ENCODE assay signal across 8 cellular contexts in genomic region chr11:15816270-15816871, GRCh38.
DNase-seq lines count a peak whose midpoint lies in the region; ATAC-seq, FAIRE-seq and TF ChIP-seq lines count a peak whose summit lies in the region.

No MANE protein-coding gene starts in this region.

- no peaks in the 10 kb centered on the region for H3K79me2 ChIP-seq in GM12878 (ENCODE audit: control insufficient read depth, insufficient read depth, low read length)

- intact Hi-C loops in GM12878 (cut with micrococcal nuclease; ENCODE audit: unreplicated experiment), result loop anchor here (5.0 kb wide), 1 partner anchor 489 kb away; no protein-coding TSS in a partner anchor
- intact Hi-C loops in CD4-positive, alpha-beta T cell (cut with DNase I, micrococcal nuclease), result no loop called here

- TF ChIP-seq POLR2A in GM12878 (IDR thresholded peaks at IDR 0.05; ENCODE audit: low read depth, low read length), result no peak

- in situ Hi-C loops in GM12878 (cut with MboI), result no loop called here

- no peak overlapping the region for H3K27ac Mint-ChIP-seq in CD4-positive, alpha-beta T cell

- no peaks in the 10 kb centered on the region for H3K9me3 ChIP-seq in GM12878 (replicated peaks; ENCODE audit: control insufficient read depth, insufficient read depth, low read length)
- no peaks in the 10 kb centered on the region for H3K9me3 ChIP-seq in CD4-positive, alpha-beta T cell (ENCODE audit: control insufficient read depth, low read length)

- ATAC-seq in GM12878, result peak; percentile 74
- no peak for ATAC-seq in HG03039 (IDR thresholded peaks at IDR 0.05; ENCODE audit: unreplicated experiment)
- no peak for ATAC-seq in HG03565 (IDR thresholded peaks at IDR 0.05; ENCODE audit: unreplicated experiment)
- ATAC-seq in CD4-positive, alpha-beta T cell (ENCODE audit: poor library complexity), result no peak

- no peak for TF ChIP-seq RAD21 in GM12878 (IDR thresholded peaks at IDR 0.05; ENCODE audit: insufficient read depth, low read depth, low read length)

- POLR2A ChIA-PET in GM12878 (lab: Charles Lee), result no interaction called here
- POLR2A ChIA-PET in CD4-positive, alpha-beta T cell (lab: Charles Lee), result no interaction called here

- no peak for FAIRE-seq in GM12878 (lab: Jason Lieb, UNC)

- peaks cover 3% of the 10 kb centered on the region for H3K9me3 Mint-ChIP-seq in CD4-positive, alpha-beta T cell

- H3K4me3 Mint-ChIP-seq in CD4-positive, alpha-beta T cell, result no peak overlapping the region

- RAD21 ChIA-PET in GM12878 (lab: Charles Lee; ENCODE audit: unreplicated experiment), result no interaction called here

- no peak overlapping the region for H3K9ac ChIP-seq in GM12878 (ENCODE audit: control insufficient read depth, insufficient read depth, low read length)

- DNase-seq in stimulated activated CD4-positive, alpha-beta T cell treated with anti-CD3 and anti-CD28 coated beads, Interleukin-1b, Interleukin-23, amount 100 ng/mL, for 48 hours, result peak; percentile 7
- no peak for DNase-seq in stimulated activated CD4-positive, alpha-beta T cell treated with anti-CD3 and anti-CD28 coated beads, Interleukin-2, amount 100 ng/mL, for 48 hours
- DNase-seq in GM12878 (ENCODE audit: low read depth, low spot score), result no peak
- peak; percentile 79 for DNase-seq in left kidney (ENCODE audit: low read depth, low spot score)
- no peak for DNase-seq in CD4-positive, alpha-beta T cell
- no peak for DNase-seq in NCI-H82 (lab: John Stamatoyannopoulos, UW)

- H4K20me1 ChIP-seq in GM12878 (ENCODE audit: control insufficient read depth, insufficient read depth), result no peaks in the 10 kb centered on the region

- H3K4me3 ChIP-seq in GM12878, result no peak overlapping the region

- no peaks in the 10 kb centered on the region for H3K4me1 Mint-ChIP-seq in CD4-positive, alpha-beta T cell (ENCODE audit: low read depth)

- SMC1A ChIA-PET in GM12878 (lab: Charles Lee; ENCODE audit: uncharacterized antibody, unreplicated experiment), result interaction anchor here (1.4 to 1.6 kb wide), 2 partner anchors 12 to 14 kb away, joined by 4 read pairs; no protein-coding TSS in a partner anchor

- no peaks in the 10 kb centered on the region for H3K36me3 Mint-ChIP-seq in CD4-positive, alpha-beta T cell (ENCODE audit: low read depth)

- TF ChIP-seq CTCF in GM12878 (IDR thresholded peaks at IDR 0.05 in 2 of 3, conservative IDR thresholded peaks at IDR 0.05 in 1 of 3; ENCODE audit: control insufficient read depth in 2 of 3, extremely low read depth in 1 of 3, insufficient read depth in 1 of 3, low read depth in 3 of 3, low read length in 3 of 3), result no peak
- no peak for TF ChIP-seq CTCF in CD4-positive, alpha-beta T cell (IDR thresholded peaks at IDR 0.05)

- 0% methylated on average over 2 of the region's 2 CpGs for WGBS in GM12878 (ENCODE audit: insufficient coverage, insufficient replicate concordance, low lambda C conversion rate, missing lambda C conversion rate)

- no peaks in the 10 kb centered on the region for H3K36me3 ChIP-seq in GM12878 (ENCODE audit: control insufficient read depth in 2 of 2, insufficient read depth in 2 of 2, low read length in 1 of 2)

- peaks cover 15% of the 10 kb centered on the region for H3K27me3 Mint-ChIP-seq in CD4-positive, alpha-beta T cell

- H3K4me2 ChIP-seq in GM12878 (ENCODE audit: control insufficient read depth, insufficient read depth), result no peak overlapping the region

- H2AFZ ChIP-seq in GM12878 (ENCODE audit: control insufficient read depth, low read depth, low read length), result no peak overlapping the region

- BruUV-seq in GM12878 (replicated peaks; lab: Mats Ljungman, UMichigan), result no TSS peak

- H3K27ac ChIP-seq in GM12878 (ENCODE audit: control insufficient read depth, insufficient read depth), result no peak overlapping the region
- H3K27ac ChIP-seq in CD4-positive, alpha-beta T cell (ENCODE audit: low read depth, low read length), result no peak overlapping the region

- H3K4me1 ChIP-seq in GM12878 (ENCODE audit: control insufficient read depth, insufficient read depth, low read length), result no peaks in the 10 kb centered on the region

- TF ChIP-seq EP300 in GM12878 (IDR thresholded peaks at IDR 0.05; ENCODE audit: borderline replicate concordance in 1 of 2, control insufficient read depth in 1 of 2, low read depth in 2 of 2, low read length in 2 of 2), result no peak

- CTCF ChIA-PET in GM12878 (lab: Yijun Ruan, JAX), result no interaction called here
- CTCF ChIA-PET in CD4-positive, alpha-beta T cell (lab: Charles Lee), result no interaction called here

- H3K27me3 ChIP-seq in GM12878 (replicated peaks in 1 of 2; ENCODE audit: control insufficient read depth in 2 of 2, insufficient read depth in 2 of 2, low read length in 1 of 2), result no peaks in the 10 kb centered on the region
- H3K27me3 ChIP-seq in CD4-positive, alpha-beta T cell (ENCODE audit: control insufficient read depth, insufficient read depth, low read length), result no peaks in the 10 kb centered on the region

TF ChIP-seq in GM12878, 131 proteins besides CTCF, POLR2A, EP300 and RAD21:
- no peak for TF ChIP-seq TAF1 (IDR thresholded peaks at IDR 0.05; ENCODE audit: borderline replicate concordance, low read depth, low read length)
- no peak for TF ChIP-seq LARP7 (IDR thresholded peaks at IDR 0.05)
- TF ChIP-seq FOXM1 (IDR thresholded peaks at IDR 0.05; ENCODE audit: low read depth, low read length), result no peak
- TF ChIP-seq ATF3 (IDR thresholded peaks at IDR 0.05; ENCODE audit: borderline replicate concordance, extremely low read depth, low read depth, low read length), result no peak
- no peak for TF ChIP-seq RELA (IDR thresholded peaks at IDR 0.05; ENCODE audit: borderline replicate concordance, partially characterized antibody)
- TF ChIP-seq TARDBP (IDR thresholded peaks at IDR 0.05; ENCODE audit: borderline replicate concordance), result no peak
- no peak for TF ChIP-seq ZNF207 (IDR thresholded peaks at IDR 0.05; ENCODE audit: borderline replicate concordance)
- TF ChIP-seq NR2C2 (IDR thresholded peaks at IDR 0.05; ENCODE audit: borderline replicate concordance, control insufficient read depth, insufficient read length, low read depth), result no peak
- no peak for TF ChIP-seq ATF7 (IDR thresholded peaks at IDR 0.05; ENCODE audit: low read depth)
- TF ChIP-seq BRCA1 (IDR thresholded peaks at IDR 0.05; ENCODE audit: low read depth, low read length), result no peak
- TF ChIP-seq SREBF1 (IDR thresholded peaks at IDR 0.05; ENCODE audit: low read length), result no peak

Comparison
In these comparisons a context has a peak if more than half of its experiments do, and no peak if none do; other contexts are left out.
1. DNase-seq: peak in stimulated activated CD4-positive, alpha-beta T cell treated with anti-CD3 and anti-CD28 coated beads, Interleukin-1b, Interleukin-23, amount 100 ng/mL, for 48 hours (single experiment) and left kidney (single experiment); none in stimulated activated CD4-positive, alpha-beta T cell treated with anti-CD3 and anti-CD28 coated beads, Interleukin-2, amount 100 ng/mL, for 48 hours (0 of 2), GM12878 (single experiment), CD4-positive, alpha-beta T cell (0 of 10) and NCI-H82 (single experiment).